In genomic region chr4:108166441-108167315, GRCh38 we compare ENCODE assay signal across 8 cellular contexts. TPM values are rescaled to one million over a fixed set of nuclear protein-coding genes. Genes with fewer than 3 reads are reported as not detected.
DNase-seq lines count a peak whose midpoint lies in the region; ATAC-seq and TF ChIP-seq lines count a peak whose summit lies in the region.

No MANE protein-coding gene starts in this region.

- H4K20me1 ChIP-seq in fibroblast of lung (ENCODE audit: control insufficient read depth, extremely low read depth, insufficient read depth, low read length) = no peaks in the 10 kb centered on the region

- peak; percentile 45 for ATAC-seq in activated CD8-positive, alpha-beta T cell treated with anti-CD3 and anti-CD28 coated beads, Interleukin-2, amount 10 ng/mL, durations not matched to agents 7 days and 5 days
- ATAC-seq in HG03520 (IDR thresholded peaks at IDR 0.05; ENCODE audit: unreplicated experiment) = no peak

- CTCF ChIA-PET in activated CD8-positive, alpha-beta T cell treated with anti-CD3 and anti-CD28 coated beads, Interleukin-2, amount 10 ng/mL, durations not matched to agents 7 days and 5 days (lab: Charles Lee) = interaction anchor here (2.4 to 3.2 kb wide), 2 partner anchors 51 to 136 kb away, joined by 8 to 11 read pairs; no protein-coding TSS in a partner anchor

- H3K4me1 Mint-ChIP-seq in activated CD8-positive, alpha-beta T cell treated with anti-CD3 and anti-CD28 coated beads, Interleukin-2, amount 10 ng/mL, durations not matched to agents 7 days and 5 days (ENCODE audit: low read depth) = peaks cover 35% of the 10 kb centered on the region
- peaks cover 13% of the 10 kb centered on the region for H3K4me1 Mint-ChIP-seq in progenitor cell of endocrine pancreas (ENCODE audit: low read depth)

- no peaks in the 10 kb centered on the region for H3K4me1 ChIP-seq in fibroblast of lung (ENCODE audit: control insufficient read depth, extremely low read depth, insufficient read depth, low read length)

- peak overlapping the region; percentile 96 for H3K27ac Mint-ChIP-seq in activated CD8-positive, alpha-beta T cell treated with anti-CD3 and anti-CD28 coated beads, Interleukin-2, amount 10 ng/mL, durations not matched to agents 7 days and 5 days
- H3K27ac Mint-ChIP-seq in progenitor cell of endocrine pancreas = no peak overlapping the region

- peaks cover 21% of the 10 kb centered on the region for H3K27me3 Mint-ChIP-seq in activated CD8-positive, alpha-beta T cell treated with anti-CD3 and anti-CD28 coated beads, Interleukin-2, amount 10 ng/mL, durations not matched to agents 7 days and 5 days (ENCODE audit: low read depth)
- peaks cover 90% of the 10 kb centered on the region for H3K27me3 Mint-ChIP-seq in progenitor cell of endocrine pancreas

- no peaks in the 10 kb centered on the region for H3K36me3 ChIP-seq in fibroblast of lung (ENCODE audit: control insufficient read depth, insufficient read depth, low read length)

- POLR2A ChIA-PET in activated CD8-positive, alpha-beta T cell treated with anti-CD3 and anti-CD28 coated beads, Interleukin-2, amount 10 ng/mL, durations not matched to agents 7 days and 5 days (lab: Charles Lee) = interaction anchor here (0.7 to 2.5 kb wide), 4 partner anchors 50 to 314 kb away, joined by 3 to 9 read pairs (median 4); no protein-coding TSS in a partner anchor

- TF ChIP-seq CTCF in fibroblast of lung (conservative IDR thresholded peaks at IDR 0.05 in 1 of 2, IDR thresholded peaks at IDR 0.05 in 1 of 2; ENCODE audit: low read depth in 1 of 2, low read length in 2 of 2) (no peak), progenitor cell of endocrine pancreas (IDR thresholded peaks at IDR 0.05; ENCODE audit: unreplicated experiment) (peak; percentile 13)

- no peak overlapping the region for H3K27ac ChIP-seq in fibroblast of lung (ENCODE audit: insufficient read depth, low read length)

- no peaks in the 10 kb centered on the region for H3K9me3 Mint-ChIP-seq in activated CD8-positive, alpha-beta T cell treated with anti-CD3 and anti-CD28 coated beads, Interleukin-2, amount 10 ng/mL, durations not matched to agents 7 days and 5 days (ENCODE audit: insufficient read depth)
- no peaks in the 10 kb centered on the region for H3K9me3 Mint-ChIP-seq in progenitor cell of endocrine pancreas (ENCODE audit: low read depth)

- peak overlapping the region; percentile 99 for H3K4me3 Mint-ChIP-seq in activated CD8-positive, alpha-beta T cell treated with anti-CD3 and anti-CD28 coated beads, Interleukin-2, amount 10 ng/mL, durations not matched to agents 7 days and 5 days
- peak overlapping the region; percentile 79 for H3K4me3 Mint-ChIP-seq in progenitor cell of endocrine pancreas (ENCODE audit: low read depth)

- peak overlapping the region; percentile 90 for H3K4me2 ChIP-seq in fibroblast of lung (ENCODE audit: extremely low read depth, insufficient read depth, low read length)

- peaks cover 31% of the 10 kb centered on the region for H3K27me3 ChIP-seq in fibroblast of lung (ENCODE audit: control insufficient read depth, insufficient read depth, low read length)

- H3K36me3 Mint-ChIP-seq in activated CD8-positive, alpha-beta T cell treated with anti-CD3 and anti-CD28 coated beads, Interleukin-2, amount 10 ng/mL, durations not matched to agents 7 days and 5 days (ENCODE audit: low read depth) = peaks cover 46% of the 10 kb centered on the region
- no peaks in the 10 kb centered on the region for H3K36me3 Mint-ChIP-seq in progenitor cell of endocrine pancreas (ENCODE audit: insufficient read depth)

- no peak overlapping the region for H3K9ac ChIP-seq in fibroblast of lung (ENCODE audit: insufficient read depth, low read length)

- peak; percentile 32 for DNase-seq in NCI-H2227 (lab: John Stamatoyannopoulos, UW; ENCODE audit: unreplicated experiment)
- no peak for DNase-seq in NCI-H2227 treated with DMSO at 0.1 percent for 48 hours (lab: John Stamatoyannopoulos, UW)
- peak; percentile 13 for DNase-seq in NCI-H2029 (lab: John Stamatoyannopoulos, UW)
- peak; percentile 81 for DNase-seq in activated CD8-positive, alpha-beta T cell treated with anti-CD3 and anti-CD28 coated beads, Interleukin-2, amount 10 ng/mL, durations not matched to agents 7 days and 5 days
- DNase-seq in fibroblast of lung (ENCODE audit: low read depth in 2 of 2) = peak; percentile 28 to 33
- no peak for DNase-seq in progenitor cell of endocrine pancreas (ENCODE audit: low spot score, unreplicated experiment)
- DNase-seq in 8988T = no peak

- H2AFZ ChIP-seq in fibroblast of lung (ENCODE audit: low read length) = peak overlapping the region; percentile 22

- no peaks in the 10 kb centered on the region for H3K79me2 ChIP-seq in fibroblast of lung (ENCODE audit: control insufficient read depth, insufficient read depth, low read length)

- H3K4me3 ChIP-seq in fibroblast of lung (replicated peaks in 1 of 4; ENCODE audit: control extremely low read depth in 1 of 4, insufficient read depth in 1 of 4, low read depth in 3 of 4, low read length in 4 of 4) = peak overlapping the region; percentile 58 to 68 (median 60)

- no peaks in the 10 kb centered on the region for H3K9me3 ChIP-seq in fibroblast of lung (ENCODE audit: control insufficient read depth, insufficient read depth, low read depth, low read length)

RNA-seq across cellular contexts. Expression of gene LEF1, which starts 2.1 kb away (rescaled TPM):
- 100 to 1,000 TPM; 205 to 246 TPM for total RNA-seq in activated CD8-positive, alpha-beta T cell treated with anti-CD3 and anti-CD28 coated beads, Interleukin-2, amount 10 ng/mL, durations not matched to agents 7 days and 5 days
- 1.3 and 1.8 TPM in 2 replicates for total RNA-seq in fibroblast of lung
- 2.6 and 8.8 TPM in 2 replicates for polyA plus RNA-seq in fibroblast of lung
- polyA plus RNA-seq in fibroblast of lung (2012) = 1.9 and 3.4 TPM in 2 replicates
- 0.67 and 17.9 TPM in 2 replicates for polyA minus RNA-seq in fibroblast of lung (ENCODE audit: low replicate concordance)
- 2.1 and 3.2 TPM in 2 replicates for total RNA-seq in progenitor cell of endocrine pancreas

Comparison
In these comparisons a context has a peak if more than half of its experiments do, and no peak if none do; other contexts are left out.
1. DNase-seq: peak in NCI-H2227 (single experiment), NCI-H2029 (single experiment), activated CD8-positive, alpha-beta T cell treated with anti-CD3 and anti-CD28 coated beads, Interleukin-2, amount 10 ng/mL, durations not matched to agents 7 days and 5 days (single experiment) and fibroblast of lung (2 of 2); none in NCI-H2227 treated with DMSO at 0.1 percent for 48 hours (single experiment), progenitor cell of endocrine pancreas (single experiment) and 8988T (single experiment).
2. RNA of gene LEF1, which starts 2.1 kb away (total RNA-seq): 205 to 246 TPM in activated CD8-positive, alpha-beta T cell treated with anti-CD3 and anti-CD28 coated beads, Interleukin-2, amount 10 ng/mL, durations not matched to agents 7 days and 5 days; 2.1 to 3.2 TPM in progenitor cell of endocrine pancreas and 1.3 to 1.8 TPM in fibroblast of lung; every median in the first group is over 10 times any median in the second.